7 cellular contexts compared by ENCODE assay signal in genomic region chr4:20773144-20773997, GRCh38.
A peak's percentile ranks its signal among the peaks of the same experiment; 100 is the strongest.
DNase-seq lines count a peak whose midpoint lies in the region; ATAC-seq and TF ChIP-seq lines count a peak whose summit lies in the region.

No MANE protein-coding gene starts in this region.

- H3K27me3 Mint-ChIP-seq in chondrocyte (ENCODE audit: low read depth), result peaks cover 24% of the 10 kb centered on the region
- peaks cover 18% of the 10 kb centered on the region for H3K27me3 Mint-ChIP-seq in stimulated activated naive CD8-positive, alpha-beta T cell treated with anti-CD3 and anti-CD28 coated beads, Interleukin-15, amount 100 ng/mL, for 72 hours

- H3K4me3 ChIP-seq in LNCaP clone FGC (ENCODE audit: low read depth, low read length), result no peak overlapping the region
- H3K4me3 ChIP-seq in RWPE2 (ENCODE audit: severe bottlenecking), result no peak overlapping the region

- no peak overlapping the region for H3K27ac Mint-ChIP-seq in chondrocyte (ENCODE audit: unreplicated experiment)
- H3K27ac Mint-ChIP-seq in stimulated activated naive CD8-positive, alpha-beta T cell treated with anti-CD3 and anti-CD28 coated beads, Interleukin-15, amount 100 ng/mL, for 72 hours, result no peak overlapping the region

- ATAC-seq in GM21786 (IDR thresholded peaks at IDR 0.05; ENCODE audit: unreplicated experiment) (peak; percentile 77), RWPE2 (ENCODE audit: low read depth) (peak; percentile 83), left lobe of liver (peak; percentile 89)
- peak; percentile 61 for ATAC-seq in stimulated activated naive CD8-positive, alpha-beta T cell treated with anti-CD3 and anti-CD28 coated beads, Interleukin-15, amount 100 ng/mL, for 72 hours

- TF ChIP-seq CTCF in LNCaP clone FGC (IDR thresholded peaks at IDR 0.05; ENCODE audit: control insufficient read depth, extremely low read depth, insufficient read depth), result peak; percentile 75
- TF ChIP-seq CTCF in RWPE2 (IDR thresholded peaks at IDR 0.05; ENCODE audit: poor library complexity, severe bottlenecking), result peak; percentile 89
- peak; percentile 90 for TF ChIP-seq CTCF in chondrocyte (IDR thresholded peaks at IDR 0.05)

- H3K27me3 ChIP-seq in RWPE2 (ENCODE audit: insufficient read depth, poor library complexity, severe bottlenecking), result no peaks in the 10 kb centered on the region

- no peak overlapping the region for H3K27ac ChIP-seq in RWPE2 (ENCODE audit: poor library complexity, severe bottlenecking)

- DNase-seq in GM04503 (ENCODE audit: low read depth), result peak; percentile 6
- no peak for DNase-seq in LNCaP clone FGC (ENCODE audit: low read depth)
- no peak for DNase-seq in RWPE2 (ENCODE audit: low spot score)
- DNase-seq in chondrocyte (ENCODE audit: low spot score), result no peak
- peak; percentile 44 for DNase-seq in left lobe of liver (ENCODE audit: low spot score)
- DNase-seq in stimulated activated naive CD8-positive, alpha-beta T cell treated with anti-CD3 and anti-CD28 coated beads, Interleukin-15, amount 100 ng/mL, for 72 hours, result peak; percentile 12 to 23

- H3K4me1 Mint-ChIP-seq in chondrocyte (ENCODE audit: low read depth), result peaks cover 3% of the 10 kb centered on the region
- no peaks in the 10 kb centered on the region for H3K4me1 Mint-ChIP-seq in stimulated activated naive CD8-positive, alpha-beta T cell treated with anti-CD3 and anti-CD28 coated beads, Interleukin-15, amount 100 ng/mL, for 72 hours

- H3K9me3 Mint-ChIP-seq in chondrocyte (ENCODE audit: low read depth), result no peaks in the 10 kb centered on the region
- peaks cover 0 to 11% of the 10 kb centered on the region in 2 donors for H3K9me3 Mint-ChIP-seq in stimulated activated naive CD8-positive, alpha-beta T cell treated with anti-CD3 and anti-CD28 coated beads, Interleukin-15, amount 100 ng/mL, for 72 hours

- no peaks in the 10 kb centered on the region for H3K36me3 ChIP-seq in RWPE2 (ENCODE audit: low read depth)

- H3K4me3 Mint-ChIP-seq in chondrocyte (ENCODE audit: unreplicated experiment), result no peak overlapping the region
- H3K4me3 Mint-ChIP-seq in stimulated activated naive CD8-positive, alpha-beta T cell treated with anti-CD3 and anti-CD28 coated beads, Interleukin-15, amount 100 ng/mL, for 72 hours, result no peak overlapping the region

- no peaks in the 10 kb centered on the region for H3K4me1 ChIP-seq in RWPE2 (ENCODE audit: insufficient read depth, poor library complexity, severe bottlenecking)

- H3K36me3 Mint-ChIP-seq in chondrocyte (ENCODE audit: low read depth), result no peaks in the 10 kb centered on the region

- no peaks in the 10 kb centered on the region for H3K9me3 ChIP-seq in RWPE2 (ENCODE audit: severe bottlenecking)

Comparison
In these comparisons a context has a peak if more than half of its experiments do, and no peak if none do; other contexts are left out.
1. DNase-seq: peak in GM04503 (single experiment), left lobe of liver (single experiment) and stimulated activated naive CD8-positive, alpha-beta T cell treated with anti-CD3 and anti-CD28 coated beads, Interleukin-15, amount 100 ng/mL, for 72 hours (2 of 2); none in LNCaP clone FGC (single experiment), RWPE2 (single experiment) and chondrocyte (single experiment).
2. Peak in every context shown above with its lines, with median percentiles within 50 percentile points of each other: ATAC-seq and CTCF ChIP-seq.